Comparison of ENCODE assay signal across 3 cellular contexts in the genomic region with DNA sequence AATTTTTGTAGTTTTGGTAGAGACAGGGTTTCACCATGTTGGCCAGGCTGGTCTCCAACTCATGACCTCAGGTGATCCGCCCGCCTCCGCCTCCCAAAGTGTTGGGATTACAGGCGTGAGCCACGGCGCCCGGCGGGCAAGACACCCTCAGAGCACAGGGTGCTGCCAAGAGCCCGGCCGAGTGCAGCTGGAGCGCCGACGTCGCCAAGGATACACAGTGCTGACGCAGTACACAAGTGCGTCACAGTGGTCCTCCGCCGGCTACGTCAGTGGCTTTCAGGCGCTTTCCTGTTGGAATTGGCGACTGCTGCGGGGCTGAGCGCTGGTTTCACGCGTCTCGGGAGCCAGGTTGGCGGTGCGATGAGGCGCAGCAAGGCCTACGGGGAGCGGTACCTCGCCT. TPM values are rescaled to one million over a fixed set of nuclear protein-coding genes. Genes with fewer than 3 reads are reported as not detected.
"Had no signal": no experiment of that assay in that cellular context is flagged by ENCODE, and none has a peak within 500 bp of the region (broad histone marks: within the 10 kb centered on the region; RNA-seq: fewer than 3 reads in every experiment).

No MANE protein-coding gene starts in this region.

RNA-seq across cellular contexts. Expression of a gene that starts 51.8 kb away (rescaled TPM):
- total RNA-seq: myocyte had no signal
- polyA plus RNA-seq: keratinocyte, neural cell had no signal
